In genomic region chr10:74314166-74314565, GRCh38 we compare ENCODE assay signal across 13 cellular contexts.
DNase-seq lines count a peak whose midpoint lies in the region; FAIRE-seq and TF ChIP-seq lines count a peak whose summit lies in the region.
"Had no signal": no experiment of that assay in that cellular context is flagged by ENCODE, and none has a peak within 500 bp of the region (broad histone marks: within the 10 kb centered on the region; RNA-seq: fewer than 3 reads in every experiment).

No MANE protein-coding gene starts in this region.

- no peak overlapping the region for H3K4me3 ChIP-seq in CD8-positive, alpha-beta memory T cell (ENCODE audit: low read length)
- H3K4me3 ChIP-seq in fibroblast of lung (replicated peaks in 1 of 4; ENCODE audit: control extremely low read depth in 1 of 4, insufficient read depth in 1 of 4, low read depth in 3 of 4, low read length in 4 of 4) (peak overlapping the region; percentile 6 to 31 (median 27)), Caco-2 (ENCODE audit: low read depth, low read length) (no peak overlapping the region)
- H3K4me3 ChIP-seq: SK-N-MC had no signal

- H3K27me3 ChIP-seq in CD8-positive, alpha-beta memory T cell (ENCODE audit: insufficient read depth, low read length, poor library complexity, severe bottlenecking), result no peaks in the 10 kb centered on the region
- no peaks in the 10 kb centered on the region for H3K27me3 ChIP-seq in fibroblast of lung (ENCODE audit: control insufficient read depth, insufficient read depth, low read length)
- no peaks in the 10 kb centered on the region for H3K27me3 ChIP-seq in Caco-2 (replicated peaks; ENCODE audit: control insufficient read depth, insufficient read depth, low read length)

- H3K36me3 Mint-ChIP-seq in CD8-positive, alpha-beta memory T cell, result peaks cover 5 to 26% (median 15%) of the 10 kb centered on the region in 3 donors
- peaks cover 6% of the 10 kb centered on the region for H3K36me3 Mint-ChIP-seq in Caco-2 (ENCODE audit: insufficient read depth, unreplicated experiment)
- H3K36me3 Mint-ChIP-seq in activated CD4-positive, alpha-beta T cell treated with anti-CD3 and anti-CD28 coated beads, Interleukin-2, amount 10 ng/mL, durations not matched to agents 24 days and 14 days (ENCODE audit: low read depth), result peaks cover 12% of the 10 kb centered on the region

- no peaks in the 10 kb centered on the region for H3K27me3 Mint-ChIP-seq in CD8-positive, alpha-beta memory T cell
- H3K27me3 Mint-ChIP-seq in Caco-2 (ENCODE audit: insufficient read depth, unreplicated experiment), result no peaks in the 10 kb centered on the region
- no peaks in the 10 kb centered on the region for H3K27me3 Mint-ChIP-seq in activated CD4-positive, alpha-beta T cell treated with anti-CD3 and anti-CD28 coated beads, Interleukin-2, amount 10 ng/mL, durations not matched to agents 24 days and 14 days

- peaks cover 0 to 2% (median under 1%) of the 10 kb centered on the region in 5 donors for H3K9me3 Mint-ChIP-seq in CD8-positive, alpha-beta memory T cell
- no peaks in the 10 kb centered on the region for H3K9me3 Mint-ChIP-seq in Caco-2 (ENCODE audit: unreplicated experiment)
- H3K9me3 Mint-ChIP-seq in activated CD4-positive, alpha-beta T cell treated with anti-CD3 and anti-CD28 coated beads, Interleukin-2, amount 10 ng/mL, durations not matched to agents 24 days and 14 days, result peaks cover 3% of the 10 kb centered on the region

- H3K36me3 ChIP-seq in CD8-positive, alpha-beta memory T cell (ENCODE audit: insufficient read depth, low read length), result no peaks in the 10 kb centered on the region
- H3K36me3 ChIP-seq in fibroblast of lung (ENCODE audit: control insufficient read depth, insufficient read depth, low read length) (no peaks in the 10 kb centered on the region), Caco-2 (ENCODE audit: control insufficient read depth, insufficient read depth, low read length) (no peaks in the 10 kb centered on the region; the same call in 1 of the 2 replicates)

- POLR2A ChIA-PET in CD8-positive, alpha-beta memory T cell (lab: Charles Lee), result no interaction called here
- POLR2A ChIA-PET in Caco-2 (lab: Charles Lee), result no interaction called here

- H3K27ac Mint-ChIP-seq in CD8-positive, alpha-beta memory T cell, result peak overlapping the region in 2 of 8 donors; percentile 17 to 46
- no peak overlapping the region for H3K27ac Mint-ChIP-seq in Caco-2 (ENCODE audit: unreplicated experiment)
- H3K27ac Mint-ChIP-seq in activated CD4-positive, alpha-beta T cell treated with anti-CD3 and anti-CD28 coated beads, Interleukin-2, amount 10 ng/mL, durations not matched to agents 24 days and 14 days, result no peak overlapping the region

- FAIRE-seq in RCC 7860 (lab: Jason Lieb, UNC), result peak; percentile 49

- H3K9ac ChIP-seq in fibroblast of lung (ENCODE audit: insufficient read depth, low read length), result no peak overlapping the region

- H3K9me3 ChIP-seq in CD8-positive, alpha-beta memory T cell (ENCODE audit: low read length), result no peaks in the 10 kb centered on the region
- H3K9me3 ChIP-seq in fibroblast of lung (ENCODE audit: control insufficient read depth, insufficient read depth, low read depth, low read length), result no peaks in the 10 kb centered on the region
- H3K9me3 ChIP-seq in Caco-2, result no peaks in the 10 kb centered on the region

- no peak overlapping the region for H2AFZ ChIP-seq in fibroblast of lung (ENCODE audit: low read length)

- H4K20me1 ChIP-seq in fibroblast of lung (ENCODE audit: control insufficient read depth, extremely low read depth, insufficient read depth, low read length), result no peaks in the 10 kb centered on the region

- peaks cover 14 to 32% (median 20%) of the 10 kb centered on the region in 3 donors for H3K4me1 Mint-ChIP-seq in CD8-positive, alpha-beta memory T cell
- H3K4me1 Mint-ChIP-seq in Caco-2 (ENCODE audit: low read depth, unreplicated experiment), result no peaks in the 10 kb centered on the region
- no peaks in the 10 kb centered on the region for H3K4me1 Mint-ChIP-seq in activated CD4-positive, alpha-beta T cell treated with anti-CD3 and anti-CD28 coated beads, Interleukin-2, amount 10 ng/mL, durations not matched to agents 24 days and 14 days

- TF ChIP-seq CTCF in fibroblast of lung (conservative IDR thresholded peaks at IDR 0.05 in 1 of 2, IDR thresholded peaks at IDR 0.05 in 1 of 2; ENCODE audit: low read depth in 1 of 2, low read length in 2 of 2) (no peak), Caco-2 (IDR thresholded peaks at IDR 0.05; ENCODE audit: insufficient read depth in 1 of 2, low read depth in 1 of 2, low read length in 1 of 2, severe bottlenecking in 1 of 2, unreplicated experiment in 1 of 2) (no peak)

- H3K4me2 ChIP-seq in fibroblast of lung (ENCODE audit: extremely low read depth, insufficient read depth, low read length), result peak overlapping the region; percentile 78

- BruUV-seq in Caco-2 (replicated peaks; lab: Mats Ljungman, UMichigan), result no TSS peak

- intact Hi-C loops in Caco-2 (cut with micrococcal nuclease; ENCODE audit: unreplicated experiment), result no loop called here
- intact Hi-C loops in activated CD4-positive, alpha-beta T cell treated with anti-CD3 and anti-CD28 coated beads, Interleukin-2, amount 10 ng/mL, durations not matched to agents 24 days and 14 days (cut with micrococcal nuclease), result no loop called here

- H3K79me2 ChIP-seq in fibroblast of lung (ENCODE audit: control insufficient read depth, insufficient read depth, low read length), result no peaks in the 10 kb centered on the region

- no peak overlapping the region for H3K27ac ChIP-seq in CD8-positive, alpha-beta memory T cell (ENCODE audit: low read depth, low read length)
- peak overlapping the region; percentile 19 for H3K27ac ChIP-seq in fibroblast of lung (ENCODE audit: insufficient read depth, low read length)
- H3K27ac ChIP-seq: SK-N-MC had no signal

- CTCF ChIA-PET in CD8-positive, alpha-beta memory T cell (lab: Charles Lee), result no interaction called here
- CTCF ChIA-PET in Caco-2 (lab: Charles Lee), result no interaction called here

- peak overlapping the region in 6 of 7 donors; percentile 24 to 70 (median 56) for H3K4me3 Mint-ChIP-seq in CD8-positive, alpha-beta memory T cell
- H3K4me3 Mint-ChIP-seq in Caco-2 (ENCODE audit: unreplicated experiment), result no peak overlapping the region
- no peak overlapping the region for H3K4me3 Mint-ChIP-seq in activated CD4-positive, alpha-beta T cell treated with anti-CD3 and anti-CD28 coated beads, Interleukin-2, amount 10 ng/mL, durations not matched to agents 24 days and 14 days

- no peaks in the 10 kb centered on the region for H3K4me1 ChIP-seq in CD8-positive, alpha-beta memory T cell (ENCODE audit: insufficient read depth, low read length)
- H3K4me1 ChIP-seq in fibroblast of lung (ENCODE audit: control insufficient read depth, extremely low read depth, insufficient read depth, low read length) (no peaks in the 10 kb centered on the region), Caco-2 (no peaks in the 10 kb centered on the region)

- no peak for DNase-seq in CD8-positive, alpha-beta memory T cell
- DNase-seq in RCC 7860 (ENCODE audit: low spot score) (no peak), fibroblast of lung (ENCODE audit: low read depth in 2 of 2) (peak in 1 of 2 donors; percentile 60), renal cortical epithelial cell (ENCODE audit: low read depth) (peak; percentile 49), Caco-2 (no peak), NCI-H2029 (lab: John Stamatoyannopoulos, UW) (no peak)
- DNase-seq in activated CD4-positive, alpha-beta T cell treated with anti-CD3 and anti-CD28 coated beads, Interleukin-2, amount 10 ng/mL, durations not matched to agents 24 days and 14 days, result no peak
- no peak for DNase-seq in activated CD8-positive, alpha-beta memory T cell treated with anti-CD3 and anti-CD28 coated beads for 24 hours
- DNase-seq: amygdala; NCI-H1105; occipital lobe; stimulated activated naive CD8-positive, alpha-beta T cell treated with anti-CD3 and anti-CD28 coated beads, Interleukin-15, Interleukin-2, amounts not matched to agents 100 U/mL and 50 U/mL, for 24 hours had no signal

Comparison
In these comparisons a context has a peak if more than half of its experiments do, and no peak if none do; other contexts are left out.
1. H3K4me3 ChIP-seq: peak in fibroblast of lung (4 of 4); none in CD8-positive, alpha-beta memory T cell (single experiment) and Caco-2 (single experiment).
2. H3K4me3 Mint-ChIP-seq: peak in CD8-positive, alpha-beta memory T cell (6 of 7); none in Caco-2 (single experiment) and activated CD4-positive, alpha-beta T cell treated with anti-CD3 and anti-CD28 coated beads, Interleukin-2, amount 10 ng/mL, durations not matched to agents 24 days and 14 days (single experiment).